Comparison of ENCODE assay signal across 19 cellular contexts in genomic region chr5:128350705-128351104, GRCh38.
DNase-seq lines count a peak whose midpoint lies in the region; ATAC-seq and TF ChIP-seq lines count a peak whose summit lies in the region.
"Had no signal": no experiment of that assay in that cellular context is flagged by ENCODE, and none has a peak within 500 bp of the region (broad histone marks: within the 10 kb centered on the region; RNA-seq: fewer than 3 reads in every experiment).

No MANE protein-coding gene starts in this region.

- peaks cover 8% of the 10 kb centered on the region for H3K4me1 Mint-ChIP-seq in progenitor cell of endocrine pancreas (ENCODE audit: low read depth)

- no peaks in the 10 kb centered on the region for H3K9me3 Mint-ChIP-seq in progenitor cell of endocrine pancreas (ENCODE audit: low read depth)

- 6% methylated on average over 4 of the region's 5 CpGs for WGBS in SK-N-SH (ENCODE audit: low lambda C conversion rate)

- H3K4me3 ChIP-seq in SK-N-SH (ENCODE audit: low read depth in 2 of 2, low read length in 1 of 2) = no peak overlapping the region
- H3K4me3 ChIP-seq in LNCaP clone FGC (ENCODE audit: low read depth, low read length) = no peak overlapping the region

- DNase-seq in SK-N-SH = no peak
- no peak for DNase-seq in LNCaP clone FGC (ENCODE audit: low read depth)
- DNase-seq in NCI-H69 (lab: John Stamatoyannopoulos, UW) = peak; percentile 58
- DNase-seq in progenitor cell of endocrine pancreas (ENCODE audit: low spot score, unreplicated experiment) = no peak
- DNase-seq in NCI-H526 treated with DMSO at 0.1 percent for 48 hours (lab: John Stamatoyannopoulos, UW) = no peak
- no peak for DNase-seq in NCI-H2029 (lab: John Stamatoyannopoulos, UW)
- no peak for DNase-seq in CD1c-positive myeloid dendritic cell (ENCODE audit: extremely low spot score)
- DNase-seq: 8988T, AML-193, C1 segment of cervical spinal cord, GDM1, NCI-H1105, NCI-H187, NCI-H226, NCI-H524 treated with DMSO at 0.1 percent for 48 hours, SIG-M5, T-helper 1 cell had no signal

- H3K27me3 ChIP-seq in SK-N-SH (ENCODE audit: insufficient read depth) = no peaks in the 10 kb centered on the region; the same call in 1 of the 2 replicates

- H3K36me3 ChIP-seq in SK-N-SH (replicated peaks in 1 of 2; ENCODE audit: control insufficient read depth in 1 of 2, insufficient read depth in 2 of 2, low read length in 1 of 2) = no peaks in the 10 kb centered on the region

- H4K20me1 ChIP-seq in SK-N-SH (ENCODE audit: insufficient read depth) = no peaks in the 10 kb centered on the region

- no peaks in the 10 kb centered on the region for H3F3A ChIP-seq in SK-N-SH (replicated peaks; ENCODE audit: insufficient read depth)

- no peaks in the 10 kb centered on the region for H3K9me2 ChIP-seq in SK-N-SH

- TF ChIP-seq RAD21 in SK-N-SH (IDR thresholded peaks at IDR 0.05; ENCODE audit: low read length) = no peak

- no peak overlapping the region for H3K4me2 ChIP-seq in SK-N-SH

- H3K27ac Mint-ChIP-seq in progenitor cell of endocrine pancreas = peak overlapping the region; percentile 49

- CTCF ChIA-PET in SK-N-SH (lab: Yijun Ruan, JAX) = no interaction called here

- H3K4me3 Mint-ChIP-seq in progenitor cell of endocrine pancreas (ENCODE audit: low read depth) = no peak overlapping the region

- no peaks in the 10 kb centered on the region for H3K79me2 ChIP-seq in SK-N-SH (ENCODE audit: insufficient read depth)

- no peaks in the 10 kb centered on the region; a peak in 1 of 4 replicates for H3K4me1 ChIP-seq in SK-N-SH (ENCODE audit: control insufficient read depth in 1 of 2, insufficient read depth in 2 of 2, low read depth in 1 of 2, low read length in 1 of 2)

- no peak for TF ChIP-seq EP300 in SK-N-SH (IDR thresholded peaks at IDR 0.05; ENCODE audit: borderline replicate concordance in 1 of 2, low read depth in 1 of 2, low read length in 1 of 2)

- no peak overlapping the region for H3K9ac ChIP-seq in SK-N-SH

- no peaks in the 10 kb centered on the region for H3K27me3 Mint-ChIP-seq in progenitor cell of endocrine pancreas

- H3K36me3 Mint-ChIP-seq in progenitor cell of endocrine pancreas (ENCODE audit: insufficient read depth) = no peaks in the 10 kb centered on the region

- H2AFZ ChIP-seq in SK-N-SH (ENCODE audit: low read depth) = no peak overlapping the region

- H3K27ac ChIP-seq in SK-N-SH (ENCODE audit: low read depth in 2 of 2, low read length in 1 of 2) = no peak overlapping the region
- H3K27ac ChIP-seq: RWPE1 had no signal

- H3K9me3 ChIP-seq in SK-N-SH = no peaks in the 10 kb centered on the region

- ATAC-seq in SK-N-SH treated with all-trans-retinoic acid at 6 μM for 48 hours = peak; percentile 47; the same call in 1 of the 3 replicates

- POLR2A ChIA-PET in SK-N-SH (lab: Yijun Ruan, JAX) = no interaction called here

- TF ChIP-seq CTCF in SK-N-SH (IDR thresholded peaks at IDR 0.05) (no peak), LNCaP clone FGC (IDR thresholded peaks at IDR 0.05; ENCODE audit: control insufficient read depth, extremely low read depth, insufficient read depth) (0 out of 2 replicates have a peak, but pooled peaks have one; percentile 4), progenitor cell of endocrine pancreas (IDR thresholded peaks at IDR 0.05; ENCODE audit: unreplicated experiment) (no peak)

TF ChIP-seq in SK-N-SH treated with all-trans-retinoic acid at 6 μM for 48 hours, 23 proteins besides CTCF, POLR2A, EP300 and RAD21:
- TF ChIP-seq ZNF8 (CRISPR knock-in tag; IDR thresholded peaks at IDR 0.05) (no peak), ZNF70 (CRISPR knock-in tag; IDR thresholded peaks at IDR 0.05) (no peak), ZNF565 (CRISPR knock-in tag; conservative IDR thresholded peaks at IDR 0.05; ENCODE audit: low read depth) (no peak), PPARA (CRISPR knock-in tag; IDR thresholded peaks at IDR 0.05; ENCODE audit: borderline replicate concordance) (no peak), ESRRG (CRISPR knock-in tag; IDR thresholded peaks at IDR 0.05) (no peak)

TF ChIP-seq in SK-N-SH, 30 proteins besides CTCF, POLR2A, EP300 and RAD21:
- TF ChIP-seq JUND (IDR thresholded peaks at IDR 0.05) (no peak), GABPA (IDR thresholded peaks at IDR 0.05; ENCODE audit: low read depth) (no peak), EZH2phosphoT487 (IDR thresholded peaks at IDR 0.05; ENCODE audit: borderline replicate concordance, low read depth) (no peak), TEAD4 (IDR thresholded peaks at IDR 0.05; ENCODE audit: borderline replicate concordance, insufficient read depth) (no peak), POLR2AphosphoS5 (IDR thresholded peaks at IDR 0.05; ENCODE audit: low read depth, low read length) (no peak), NFIC (IDR thresholded peaks at IDR 0.05; ENCODE audit: borderline replicate concordance) (no peak), MEF2A (IDR thresholded peaks at IDR 0.05; ENCODE audit: borderline replicate concordance, low read depth) (no peak), TCF12 (IDR thresholded peaks at IDR 0.05) (no peak)
- TF ChIP-seq, protein P1, sequence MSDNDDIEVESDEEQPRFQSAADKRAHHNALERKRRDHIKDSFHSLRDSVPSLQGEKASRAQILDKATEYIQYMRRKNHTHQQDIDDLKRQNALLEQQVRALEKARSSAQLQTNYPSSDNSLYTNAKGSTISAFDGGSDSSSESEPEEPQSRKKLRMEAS (IDR thresholded peaks at IDR 0.05; ENCODE audit: low read depth) = no peak
- TF ChIP-seq, protein P2, sequence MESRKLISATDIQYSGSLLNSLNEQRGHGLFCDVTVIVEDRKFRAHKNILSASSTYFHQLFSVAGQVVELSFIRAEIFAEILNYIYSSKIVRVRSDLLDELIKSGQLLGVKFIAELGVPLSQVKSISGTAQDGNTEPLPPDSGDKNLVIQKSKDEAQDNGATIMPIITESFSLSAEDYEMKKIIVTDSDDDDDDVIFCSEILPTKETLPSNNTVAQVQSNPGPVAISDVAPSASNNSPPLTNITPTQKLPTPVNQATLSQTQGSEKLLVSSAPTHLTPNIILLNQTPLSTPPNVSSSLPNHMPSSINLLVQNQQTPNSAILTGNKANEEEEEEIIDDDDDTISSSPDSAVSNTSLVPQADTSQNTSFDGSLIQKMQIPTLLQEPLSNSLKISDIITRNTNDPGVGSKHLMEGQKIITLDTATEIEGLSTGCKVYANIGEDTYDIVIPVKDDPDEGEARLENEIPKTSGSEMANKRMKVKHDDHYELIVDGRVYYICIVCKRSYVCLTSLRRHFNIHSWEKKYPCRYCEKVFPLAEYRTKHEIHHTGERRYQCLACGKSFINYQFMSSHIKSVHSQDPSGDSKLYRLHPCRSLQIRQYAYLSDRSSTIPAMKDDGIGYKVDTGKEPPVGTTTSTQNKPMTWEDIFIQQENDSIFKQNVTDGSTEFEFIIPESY (IDR thresholded peaks at IDR 0.05; ENCODE audit: borderline replicate concordance, low read depth) = no peak
